ENCODE assay signal across 19 cellular contexts in genomic region chr6:116099036-116099435, GRCh38. TPM values are rescaled to one million over a fixed set of nuclear protein-coding genes. Genes with fewer than 3 reads are reported as not detected.
DNase-seq lines count a peak whose midpoint lies in the region; ATAC-seq, FAIRE-seq and TF ChIP-seq lines count a peak whose summit lies in the region.
"Had no signal": no experiment of that assay in that cellular context is flagged by ENCODE, and none has a peak within 500 bp of the region (broad histone marks: within the 10 kb centered on the region; RNA-seq: fewer than 3 reads in every experiment).

No MANE protein-coding gene starts in this region.

- no peak for DNase-seq in CD4-positive, alpha-beta T cell
- DNase-seq in GM19239 (ENCODE audit: insufficient read length, low spot score) (no peak), astrocyte (ENCODE audit: low read depth) (no peak), vagina (ENCODE audit: extremely low spot score in 2 of 2) (no peak), AML-193 (lab: John Stamatoyannopoulos, UW) (no peak), spleen (no peak)
- DNase-seq in natural killer cell treated with Interleukin-12 subunit alpha and Interleukin-12 subunit beta and Interleukin-15 and Interleukin-18, amount 100 ng/mL, for 72 hours (ENCODE audit: low spot score), result no peak
- DNase-seq: activated CD8-positive, alpha-beta T cell treated with anti-CD3 and anti-CD28 coated beads, Interleukin-2, amount 10 ng/mL, durations not matched to agents 7 days and 5 days; activated T-cell treated with anti-CD3 and anti-CD28 coated beads, Interleukin-2, amount 50 U/mL, for 24 hours; adrenal gland; Caco-2; left colon; naive thymus-derived CD4-positive, alpha-beta T cell; NCI-H1105 treated with DMSO at 0.1 percent for 48 hours; NCI-H2081; NCI-H524 treated with DMSO at 0.1 percent for 48 hours; testis had no signal

- TF ChIP-seq CTCF in CD4-positive, alpha-beta T cell (IDR thresholded peaks at IDR 0.05), result no peak
- TF ChIP-seq CTCF in astrocyte (IDR thresholded peaks at IDR 0.05; ENCODE audit: insufficient read depth, low read depth, low read length), result no peak
- no peak for TF ChIP-seq CTCF in vagina (IDR thresholded peaks at IDR 0.05)
- no peak for TF ChIP-seq CTCF in spleen (IDR thresholded peaks at IDR 0.05 in 8 of 11, conservative IDR thresholded peaks at IDR 0.05 in 3 of 11)

- no peaks in the 10 kb centered on the region for H4K20me1 ChIP-seq in astrocyte (ENCODE audit: insufficient read depth, low read length)

- H3K4me1 ChIP-seq in astrocyte (ENCODE audit: insufficient read depth, low read length) (peaks cover 7% of the 10 kb centered on the region), vagina (peaks cover 18% of the 10 kb centered on the region), spleen (peaks cover 18 to 45% (median 37%) of the 10 kb centered on the region in 6 donors)

- WGBS in spleen, 5 donors, result 57 to 94% (median 79%) methylated on average over 1 of the region's 1 CpG

- ATAC-seq in CD4-positive, alpha-beta T cell (ENCODE audit: poor library complexity), result no peak
- ATAC-seq in natural killer cell treated with Interleukin-12 subunit alpha and Interleukin-12 subunit beta and Interleukin-15 and Interleukin-18, amount 100 ng/mL, for 72 hours, result no peak
- ATAC-seq: activated CD4-positive, CD25-positive, alpha-beta regulatory T cell treated with anti-CD3 and anti-CD28 coated beads, Interleukin-2, amount 50 U/mL, for 24 hours; activated CD8-positive, alpha-beta T cell treated with anti-CD3 and anti-CD28 coated beads, Interleukin-2, amount 10 ng/mL, durations not matched to agents 7 days and 5 days; left colon; naive thymus-derived CD4-positive, alpha-beta T cell had no signal

- CTCF ChIA-PET in CD4-positive, alpha-beta T cell (lab: Charles Lee), result no interaction called here

- no peak overlapping the region for H2AFZ ChIP-seq in astrocyte (ENCODE audit: low read depth, low read length)

- peaks cover 3% of the 10 kb centered on the region for H3K9me3 Mint-ChIP-seq in CD4-positive, alpha-beta T cell
- peaks cover 9% of the 10 kb centered on the region for H3K9me3 Mint-ChIP-seq in astrocyte (ENCODE audit: unreplicated experiment)
- H3K9me3 Mint-ChIP-seq in natural killer cell treated with Interleukin-12 subunit alpha and Interleukin-12 subunit beta and Interleukin-15 and Interleukin-18, amount 100 ng/mL, for 72 hours, result no peaks in the 10 kb centered on the region

- H3K27ac Mint-ChIP-seq in CD4-positive, alpha-beta T cell, result no peak overlapping the region
- H3K27ac Mint-ChIP-seq in astrocyte (ENCODE audit: unreplicated experiment), result no peak overlapping the region
- H3K27ac Mint-ChIP-seq in natural killer cell treated with Interleukin-12 subunit alpha and Interleukin-12 subunit beta and Interleukin-15 and Interleukin-18, amount 100 ng/mL, for 72 hours, result peak overlapping the region in 1 of 2 donors; percentile 68
- H3K27ac Mint-ChIP-seq: activated CD8-positive, alpha-beta T cell treated with anti-CD3 and anti-CD28 coated beads, Interleukin-2, amount 10 ng/mL, durations not matched to agents 7 days and 5 days; activated T-cell treated with anti-CD3 and anti-CD28 coated beads, Interleukin-2, amount 50 U/mL, for 24 hours had no signal

- H3K9me3 ChIP-seq in CD4-positive, alpha-beta T cell (ENCODE audit: control insufficient read depth, low read length), result peaks cover 9% of the 10 kb centered on the region
- H3K9me3 ChIP-seq in astrocyte (ENCODE audit: insufficient read depth, low read depth, low read length) (peaks cover 12% of the 10 kb centered on the region), vagina (no peaks in the 10 kb centered on the region), spleen (peaks cover 0 to 14% (median 13%) of the 10 kb centered on the region in 8 donors)
- H3K9me3 ChIP-seq: adrenal gland, testis had no signal

- peak; percentile 66 for FAIRE-seq in GM19239 (lab: Jason Lieb, UNC)
- no peak for FAIRE-seq in astrocyte (lab: Jason Lieb, UNC)
- FAIRE-seq: H54 had no signal

- H3K36me3 ChIP-seq in astrocyte (ENCODE audit: insufficient read depth, low read length) (no peaks in the 10 kb centered on the region), vagina (no peaks in the 10 kb centered on the region), spleen (no peaks in the 10 kb centered on the region)
- H3K36me3 ChIP-seq: adrenal gland had no signal

- POLR2A ChIA-PET in CD4-positive, alpha-beta T cell (lab: Charles Lee), result no interaction called here

- no peaks in the 10 kb centered on the region for H3K27me3 ChIP-seq in CD4-positive, alpha-beta T cell (ENCODE audit: control insufficient read depth, insufficient read depth, low read length)
- no peaks in the 10 kb centered on the region for H3K27me3 ChIP-seq in astrocyte (ENCODE audit: insufficient read depth, low read length)
- no peaks in the 10 kb centered on the region for H3K27me3 ChIP-seq in vagina
- no peaks in the 10 kb centered on the region for H3K27me3 ChIP-seq in spleen (replicated peaks in 1 of 7)
- H3K27me3 ChIP-seq: adrenal gland, testis had no signal

- H3K27me3 Mint-ChIP-seq in CD4-positive, alpha-beta T cell, result no peaks in the 10 kb centered on the region
- H3K27me3 Mint-ChIP-seq in astrocyte (ENCODE audit: low read depth, unreplicated experiment), result no peaks in the 10 kb centered on the region
- H3K27me3 Mint-ChIP-seq in natural killer cell treated with Interleukin-12 subunit alpha and Interleukin-12 subunit beta and Interleukin-15 and Interleukin-18, amount 100 ng/mL, for 72 hours, result no peaks in the 10 kb centered on the region
- H3K27me3 Mint-ChIP-seq: activated T-cell treated with anti-CD3 and anti-CD28 coated beads, Interleukin-2, amount 50 U/mL, for 24 hours; naive thymus-derived CD4-positive, alpha-beta T cell had no signal

- TF ChIP-seq POLR2A in vagina (IDR thresholded peaks at IDR 0.05) (no peak), spleen (IDR thresholded peaks at IDR 0.05) (no peak)

- peaks cover 9% of the 10 kb centered on the region for H3K79me2 ChIP-seq in astrocyte (ENCODE audit: insufficient read depth, low read length)

- H3K9ac ChIP-seq in astrocyte (ENCODE audit: low read length), result no peak overlapping the region

- H3K4me3 ChIP-seq in astrocyte (ENCODE audit: insufficient read depth, low read depth, low read length) (no peak overlapping the region), vagina (no peak overlapping the region), spleen (no peak overlapping the region)

- H3K36me3 Mint-ChIP-seq in CD4-positive, alpha-beta T cell (ENCODE audit: low read depth), result peaks cover 6% of the 10 kb centered on the region
- H3K36me3 Mint-ChIP-seq in astrocyte (ENCODE audit: low read depth, unreplicated experiment), result peaks cover 12% of the 10 kb centered on the region
- H3K36me3 Mint-ChIP-seq in natural killer cell treated with Interleukin-12 subunit alpha and Interleukin-12 subunit beta and Interleukin-15 and Interleukin-18, amount 100 ng/mL, for 72 hours, result no peaks in the 10 kb centered on the region

- no peak overlapping the region for H3K27ac ChIP-seq in CD4-positive, alpha-beta T cell (ENCODE audit: low read depth, low read length)
- H3K27ac ChIP-seq in astrocyte (ENCODE audit: low read depth, low read length), result no peak overlapping the region
- no peak overlapping the region for H3K27ac ChIP-seq in vagina
- no peak overlapping the region for H3K27ac ChIP-seq in spleen

- peak overlapping the region; percentile 63 for H3K4me3 Mint-ChIP-seq in CD4-positive, alpha-beta T cell
- H3K4me3 Mint-ChIP-seq in astrocyte (ENCODE audit: unreplicated experiment), result peak overlapping the region; percentile 91
- H3K4me3 Mint-ChIP-seq in natural killer cell treated with Interleukin-12 subunit alpha and Interleukin-12 subunit beta and Interleukin-15 and Interleukin-18, amount 100 ng/mL, for 72 hours, result peak overlapping the region; percentile 89

- H3K4me2 ChIP-seq in astrocyte (ENCODE audit: low read length), result no peak overlapping the region

- intact Hi-C loops in CD4-positive, alpha-beta T cell (cut with DNase I, micrococcal nuclease), result no loop called here
- intact Hi-C loops in vagina (cut with DNase I) (loop anchor here (10.0 kb wide), 1 partner anchor 84 kb away; no protein-coding TSS in a partner anchor), spleen (cut with DNase I; ENCODE audit: low total_unique reads) (no loop called here)

- H3K4me1 Mint-ChIP-seq in CD4-positive, alpha-beta T cell (ENCODE audit: low read depth), result peaks cover 42% of the 10 kb centered on the region
- peaks cover 11% of the 10 kb centered on the region for H3K4me1 Mint-ChIP-seq in astrocyte (ENCODE audit: low read depth, unreplicated experiment)
- peaks cover 28 to 32% of the 10 kb centered on the region in 2 donors for H3K4me1 Mint-ChIP-seq in natural killer cell treated with Interleukin-12 subunit alpha and Interleukin-12 subunit beta and Interleukin-15 and Interleukin-18, amount 100 ng/mL, for 72 hours (ENCODE audit: low read depth in 2 of 2)

RNA-seq across cellular contexts. Expression of gene NT5DC1, which starts 1.6 kb away (rescaled TPM):
- 10 to 100 TPM; 24.2 to 27.2 TPM for total RNA-seq in CD4-positive, alpha-beta T cell
- total RNA-seq in astrocyte, result 26.7 and 29.7 TPM in 2 replicates
- 10 to 100 TPM; 28.4 to 33.9 TPM for total RNA-seq in natural killer cell treated with Interleukin-12 subunit alpha and Interleukin-12 subunit beta and Interleukin-15 and Interleukin-18, amount 100 ng/mL, for 72 hours
- 6.1 TPM for total RNA-seq in vagina
- 10 to 100 TPM; 11.3 to 47.5 (median 37.1) TPM for total RNA-seq in spleen
- polyA plus RNA-seq in spleen, result 1 to 10 TPM; 7.4 to 9.1 (median 7.5) TPM

RNA-seq across cellular contexts. Expression of gene COL10A1, which starts 26.9 kb away (rescaled TPM):
- not detected for total RNA-seq in CD4-positive, alpha-beta T cell
- total RNA-seq in astrocyte (0.17 TPM in 1 of 2 replicates, not detected in the other), vagina (not detected), spleen (1 to 10 TPM in 5 of 7 donors, under 1 TPM in 1, not detected in 1; 0.77 to 3.4 (median 1.4) TPM)
- total RNA-seq in natural killer cell treated with Interleukin-12 subunit alpha and Interleukin-12 subunit beta and Interleukin-15 and Interleukin-18, amount 100 ng/mL, for 72 hours, result not detected
- under 1 TPM; 0.02 to 0.83 (median 0.04) TPM for polyA plus RNA-seq in spleen
- total RNA-seq: activated CD8-positive, alpha-beta T cell treated with anti-CD3 and anti-CD28 coated beads, Interleukin-2, amount 10 ng/mL, durations not matched to agents 7 days and 5 days; Caco-2; left colon; naive thymus-derived CD4-positive, alpha-beta T cell had no signal

RNA-seq across cellular contexts. Expression of gene FRK, which starts 38.3 kb away (rescaled TPM):
- total RNA-seq in CD4-positive, alpha-beta T cell, result not detected
- total RNA-seq in astrocyte, result 0.77 and 1.3 TPM in 2 replicates
- under 1 TPM in 1 of 2 donors, not detected in 1; 0.02 TPM for total RNA-seq in natural killer cell treated with Interleukin-12 subunit alpha and Interleukin-12 subunit beta and Interleukin-15 and Interleukin-18, amount 100 ng/mL, for 72 hours
- total RNA-seq in vagina, result 3.9 TPM
- total RNA-seq in spleen, result 1 to 10 TPM in 4 of 7 donors, under 1 TPM in 3; 0.54 to 2.8 (median 1.1) TPM
- polyA plus RNA-seq in spleen, result under 1 TPM; 0.20 to 0.26 (median 0.20) TPM
- polyA plus RNA-seq: naive thymus-derived CD4-positive, alpha-beta T cell had no signal
